ENCODE assay signal across 8 cellular contexts in the genomic region with DNA sequence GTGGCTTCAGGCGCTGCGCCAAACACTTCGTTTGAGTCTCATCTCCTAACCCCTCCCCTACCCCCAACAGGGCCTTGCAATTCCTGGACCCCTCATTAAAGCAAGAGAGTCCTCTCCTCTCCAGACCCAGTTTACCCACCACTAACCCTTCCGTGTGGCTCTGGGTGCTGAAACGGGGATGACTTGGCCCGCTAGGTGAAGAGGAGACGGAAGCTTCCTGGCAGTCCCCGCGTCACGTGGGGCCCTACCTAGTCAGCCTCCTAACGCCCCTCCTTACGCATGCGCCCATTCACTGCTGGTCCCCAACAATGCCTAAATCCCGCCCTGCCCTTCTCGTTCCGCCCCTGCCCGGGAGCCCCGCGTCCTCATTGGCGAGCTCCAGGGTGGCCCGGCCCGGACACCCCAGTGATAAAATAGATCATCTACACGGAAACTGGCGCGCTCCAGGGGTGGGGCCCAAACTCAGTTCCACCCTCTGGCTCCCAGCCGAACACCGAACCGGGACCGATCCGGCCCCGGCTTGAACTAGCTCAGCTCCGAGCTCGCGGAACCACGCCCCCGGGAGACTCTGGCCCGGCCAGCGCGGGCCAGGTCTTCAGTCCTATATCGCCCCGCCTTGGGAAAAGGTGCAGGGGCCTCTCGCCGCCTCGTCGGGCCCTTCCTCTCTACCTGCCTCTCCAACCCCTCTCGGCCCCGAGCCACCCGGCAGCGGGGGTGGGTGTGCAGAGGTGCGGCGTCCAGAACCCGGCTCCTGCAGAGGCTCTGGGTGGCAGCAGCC. TPM values are rescaled to one million over a fixed set of nuclear protein-coding genes. Genes with fewer than 3 reads are reported as not detected.
A peak's percentile ranks its signal among the peaks of the same experiment; 100 is the strongest.
DNase-seq lines count a peak whose midpoint lies in the region; ATAC-seq and TF ChIP-seq lines count a peak whose summit lies in the region.

A gene with protein sequence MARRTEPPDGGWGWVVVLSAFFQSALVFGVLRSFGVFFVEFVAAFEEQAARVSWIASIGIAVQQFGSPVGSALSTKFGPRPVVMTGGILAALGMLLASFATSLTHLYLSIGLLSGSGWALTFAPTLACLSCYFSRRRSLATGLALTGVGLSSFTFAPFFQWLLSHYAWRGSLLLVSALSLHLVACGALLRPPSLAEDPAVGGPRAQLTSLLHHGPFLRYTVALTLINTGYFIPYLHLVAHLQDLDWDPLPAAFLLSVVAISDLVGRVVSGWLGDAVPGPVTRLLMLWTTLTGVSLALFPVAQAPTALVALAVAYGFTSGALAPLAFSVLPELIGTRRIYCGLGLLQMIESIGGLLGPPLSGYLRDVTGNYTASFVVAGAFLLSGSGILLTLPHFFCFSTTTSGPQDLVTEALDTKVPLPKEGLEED (plus strand): TSS at position 425 of the 778 bp plus-strand sequence. CDS start 368 bp downstream, outside the sequence.

- TF ChIP-seq CTCF in GM10266 (IDR thresholded peaks at IDR 0.05; ENCODE audit: control insufficient read depth, insufficient read depth, low read depth, missing control alignments) = no peak

- DNase-seq in GM10266 (ENCODE audit: extremely low spot score) = peak; percentile 98
- peak; percentile 85 for DNase-seq in NCI-H1092 (lab: John Stamatoyannopoulos, UW)
- peak; percentile 50 for DNase-seq in SKM-1 (lab: John Stamatoyannopoulos, UW; ENCODE audit: unreplicated experiment)
- peak; percentile 96 to 98 for DNase-seq in activated naive CD4-positive, alpha-beta T cell treated with anti-CD3 and anti-CD28 coated beads, Interleukin-2, amount 50 U/mL, for 72 hours (ENCODE audit: low spot score in 2 of 2)
- DNase-seq in glomerular endothelial cell (ENCODE audit: extremely low read depth, low read depth, low spot score) = peak; percentile 81
- peak; percentile 93 for DNase-seq in occipital lobe (lab: John Stamatoyannopoulos, UW)

- peaks cover under 1 to 4% of the 10 kb centered on the region in 2 donors for H3K36me3 Mint-ChIP-seq in activated naive CD4-positive, alpha-beta T cell treated with anti-CD3 and anti-CD28 coated beads, Interleukin-2, amount 50 U/mL, for 72 hours

- peak within 1 kb of the TSS; percentile 80 for H3K27ac ChIP-seq in temporal lobe (ENCODE audit: low read depth, low read length)

- peak; percentile 92 for ATAC-seq in HG02610 (IDR thresholded peaks at IDR 0.05; ENCODE audit: unreplicated experiment)
- ATAC-seq in activated naive CD4-positive, alpha-beta T cell treated with anti-CD3 and anti-CD28 coated beads, Interleukin-2, amount 50 U/mL, for 72 hours = peak; percentile 93 to 96

- peaks cover 0 to 1% of the 10 kb centered on the region in 2 donors for H3K9me3 Mint-ChIP-seq in activated naive CD4-positive, alpha-beta T cell treated with anti-CD3 and anti-CD28 coated beads, Interleukin-2, amount 50 U/mL, for 72 hours

- H3K27ac Mint-ChIP-seq in activated naive CD4-positive, alpha-beta T cell treated with anti-CD3 and anti-CD28 coated beads, Interleukin-2, amount 50 U/mL, for 72 hours = peak within 1 kb of the TSS; percentile 97 to 98

RNA-seq across cellular contexts. Expression of the gene that starts here (rescaled TPM):
- 10 to 100 TPM in 1 of 2 donors, 1 to 10 TPM in 1; 5.0 to 10.5 TPM for total RNA-seq in activated naive CD4-positive, alpha-beta T cell treated with anti-CD3 and anti-CD28 coated beads, Interleukin-2, amount 50 U/mL, for 72 hours
- total RNA-seq in glomerular endothelial cell = 6.6 and 7.9 TPM in 2 replicates
- total RNA-seq in occipital lobe = 0.47 TPM
- total RNA-seq in temporal lobe = 0.25 TPM

Comparison
In these comparisons a context has a peak if more than half of its experiments do, and no peak if none do; other contexts are left out.
1. Peak in every context shown above with its lines: DNase-seq, ATAC-seq and H3K27ac ChIP-seq.
2. Peak in DNase-seq in occipital lobe; RNA of the gene not detected or under 1 TPM.